Comparison of ENCODE assay signal across 8 cellular contexts in the genomic region with DNA sequence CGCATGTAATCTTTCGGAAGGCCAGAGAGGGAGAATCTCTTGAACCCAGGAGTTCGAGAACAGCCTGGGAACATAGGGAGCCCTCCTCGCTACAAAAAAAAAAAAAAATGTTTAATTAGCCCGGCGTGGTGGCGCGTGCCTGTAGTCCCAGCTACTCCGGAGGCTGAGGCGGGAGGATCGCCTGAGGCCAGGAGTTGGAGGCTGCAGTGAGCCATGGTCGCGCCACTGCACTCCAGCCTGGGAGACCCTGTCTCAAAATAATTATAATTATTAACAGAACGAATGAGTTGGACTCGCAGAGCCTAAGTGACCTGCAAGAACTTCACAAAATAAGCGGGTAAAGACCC. TPM values are rescaled to one million over a fixed set of nuclear protein-coding genes. Genes with fewer than 3 reads are reported as not detected.
A peak's percentile ranks its signal among the peaks of the same experiment; 100 is the strongest.
DNase-seq lines count a peak whose midpoint lies in the region; ATAC-seq and TF ChIP-seq lines count a peak whose summit lies in the region.

No MANE protein-coding gene starts in this region.

- H3K27me3 Mint-ChIP-seq in CD8-positive, alpha-beta T cell (ENCODE audit: low read depth): no peaks in the 10 kb centered on the region

- peaks cover 5% of the 10 kb centered on the region for H3K4me1 ChIP-seq in CD8-positive, alpha-beta T cell (ENCODE audit: insufficient read depth, low read length)
- 0 out of 2 replicates have a peak, but pooled peaks cover 3% of the 10 kb centered on the region for H3K4me1 ChIP-seq in MM.1S (ENCODE audit: low read length)
- H3K4me1 ChIP-seq in endocrine pancreas (ENCODE audit: control insufficient read depth, insufficient read depth, low read length): no peaks in the 10 kb centered on the region
- H3K4me1 ChIP-seq in neuronal stem cell (ENCODE audit: control insufficient read depth in 2 of 2, insufficient read depth in 1 of 2, low read depth in 1 of 2, low read length in 2 of 2): peaks cover 0 to 2% of the 10 kb centered on the region in 2 donors

- H2BK120ac ChIP-seq in neuronal stem cell (ENCODE audit: low read depth, low read length): no peak overlapping the region

- peak overlapping the region; percentile 88 for H3K4me3 Mint-ChIP-seq in CD8-positive, alpha-beta T cell

- peaks cover 3% of the 10 kb centered on the region; the same call in 1 of the 2 replicates for H3F3A ChIP-seq in MM.1S (ENCODE audit: insufficient read depth, low read length)

- no peak for DNase-seq in CD8-positive, alpha-beta T cell
- DNase-seq in MM.1S (no peak), neuronal stem cell (ENCODE audit: low spot score) (no peak), NCI-H1694 (lab: John Stamatoyannopoulos, UW) (no peak), KG1 (lab: John Stamatoyannopoulos, UW) (no peak), NCI-H187 treated with DMSO at 0.1 percent for 48 hours (lab: John Stamatoyannopoulos, UW) (no peak), mucosa of gallbladder (ENCODE audit: low spot score) (no peak)

- CTCF ChIA-PET in CD8-positive, alpha-beta T cell (lab: Charles Lee): interaction anchor here (1.2 kb wide), 1 partner anchor 433 kb away, joined by 3 read pairs; no protein-coding TSS in a partner anchor

- peaks cover 14% of the 10 kb centered on the region for H3K4me1 Mint-ChIP-seq in CD8-positive, alpha-beta T cell (ENCODE audit: low read depth)

- H3K23ac ChIP-seq in neuronal stem cell (ENCODE audit: low read depth, low read length, poor library complexity): no peak overlapping the region

- H3K27ac ChIP-seq in CD8-positive, alpha-beta T cell (ENCODE audit: low read depth, low read length): peak overlapping the region; percentile 34
- H3K27ac ChIP-seq in MM.1S (ENCODE audit: low read length) (peak overlapping the region; percentile 54; the same call in 1 of the 2 replicates), neuronal stem cell (replicated peaks; ENCODE audit: low read length) (peak overlapping the region; percentile 85)

- no peak overlapping the region for H3K4ac ChIP-seq in neuronal stem cell (ENCODE audit: low read length)

- peak overlapping the region; percentile 86; the same call in 1 of the 2 replicates for H3K4me2 ChIP-seq in MM.1S (ENCODE audit: low read depth, low read length)
- peak overlapping the region; percentile 60 for H3K4me2 ChIP-seq in neuronal stem cell (ENCODE audit: insufficient read depth, low read length, poor library complexity, severe bottlenecking)

- peak overlapping the region; percentile 94 for H3K18ac ChIP-seq in neuronal stem cell (ENCODE audit: low read length)

- no peak overlapping the region for H2BK12ac ChIP-seq in neuronal stem cell (ENCODE audit: low read length)

- H4K91ac ChIP-seq in neuronal stem cell (ENCODE audit: low read depth, low read length, poor library complexity): no peak overlapping the region

- WGBS in neuronal stem cell (ENCODE audit: extremely low coverage in 2 of 2, insufficient read length in 2 of 2, insufficient replicate concordance in 1 of 2), 2 donors: no CpG with 5 or more reads among the region's 16 CpGs

- no peak overlapping the region for H2BK15ac ChIP-seq in neuronal stem cell (ENCODE audit: low read length)

- H2AFZ ChIP-seq in MM.1S (ENCODE audit: low read length) (peak overlapping the region; percentile 80), neuronal stem cell (ENCODE audit: low read length) (peak overlapping the region; percentile 97)

- H3K9me3 Mint-ChIP-seq in CD8-positive, alpha-beta T cell: no peaks in the 10 kb centered on the region

- H3K36me3 Mint-ChIP-seq in CD8-positive, alpha-beta T cell: peaks cover 25% of the 10 kb centered on the region

- no peak overlapping the region for H3K27ac Mint-ChIP-seq in CD8-positive, alpha-beta T cell

- H3K9ac ChIP-seq in MM.1S (ENCODE audit: low read length) (peak overlapping the region; percentile 93), endocrine pancreas (ENCODE audit: control insufficient read depth, insufficient read depth, low read length) (peak overlapping the region; percentile 73), neuronal stem cell (ENCODE audit: low read depth, low read length, poor library complexity) (no peak overlapping the region)

- POLR2A ChIA-PET in CD8-positive, alpha-beta T cell (lab: Charles Lee): interaction anchor here (1.4 to 3.1 kb wide), 3 partner anchors 11 to 46 kb away, joined by 3 to 17 read pairs (median 6); partner anchors contain the start of genes ATP5MK and TAF5

- H2BK5ac ChIP-seq in neuronal stem cell (ENCODE audit: low read length): no peak overlapping the region

- peaks cover 26% of the 10 kb centered on the region for H3K79me2 ChIP-seq in MM.1S (ENCODE audit: low read length)

- no peaks in the 10 kb centered on the region for H3K9me3 ChIP-seq in CD8-positive, alpha-beta T cell (ENCODE audit: low read length)
- H3K9me3 ChIP-seq in MM.1S (replicated peaks; ENCODE audit: insufficient read depth, low read length) (no peaks in the 10 kb centered on the region), endocrine pancreas (ENCODE audit: control insufficient read depth, low read length) (no peaks in the 10 kb centered on the region), neuronal stem cell (replicated peaks in 1 of 2; ENCODE audit: control insufficient read depth in 2 of 2, insufficient read depth in 1 of 2, low read depth in 1 of 2, low read length in 2 of 2) (no peaks in the 10 kb centered on the region)

- TF ChIP-seq CTCF in CD8-positive, alpha-beta T cell (IDR thresholded peaks at IDR 0.05): no peak
- no peak for TF ChIP-seq CTCF in MM.1S (IDR thresholded peaks at IDR 0.05; ENCODE audit: low read length)

- peak overlapping the region; percentile 80 for H3K4me3 ChIP-seq in CD8-positive, alpha-beta T cell (ENCODE audit: low read depth, low read length)
- H3K4me3 ChIP-seq in MM.1S (ENCODE audit: low read length): peak overlapping the region; percentile 94
- H3K4me3 ChIP-seq in endocrine pancreas (ENCODE audit: control insufficient read depth, insufficient read depth, low read length): peak overlapping the region; percentile 52
- peak overlapping the region; percentile 75 to 95 for H3K4me3 ChIP-seq in neuronal stem cell (ENCODE audit: low read length in 2 of 2)

- H3K79me1 ChIP-seq in neuronal stem cell (ENCODE audit: low read depth, low read length): no peaks in the 10 kb centered on the region

- H3K27me3 ChIP-seq in CD8-positive, alpha-beta T cell (ENCODE audit: insufficient read depth, low read length): no peaks in the 10 kb centered on the region
- H3K27me3 ChIP-seq in MM.1S (replicated peaks; ENCODE audit: insufficient read depth, low read length): no peaks in the 10 kb centered on the region
- H3K27me3 ChIP-seq in endocrine pancreas (ENCODE audit: control insufficient read depth, insufficient read depth, low read length): no peaks in the 10 kb centered on the region
- H3K27me3 ChIP-seq in neuronal stem cell (ENCODE audit: control insufficient read depth in 3 of 3, insufficient read depth in 3 of 3, low read depth in 1 of 3, low read length in 3 of 3): no peaks in the 10 kb centered on the region

- H2AK5ac ChIP-seq in neuronal stem cell (ENCODE audit: low read depth, low read length): no peak overlapping the region

- H3K9me2 ChIP-seq in MM.1S (replicated peaks; ENCODE audit: insufficient read depth, low read length): no peaks in the 10 kb centered on the region

- H3K36me3 ChIP-seq in CD8-positive, alpha-beta T cell (ENCODE audit: insufficient read depth, low read length): peaks cover 9% of the 10 kb centered on the region
- H3K36me3 ChIP-seq in MM.1S (replicated peaks; ENCODE audit: insufficient read depth, low read length) (no peaks in the 10 kb centered on the region; the same call in 1 of the 2 replicates), endocrine pancreas (ENCODE audit: control insufficient read depth, insufficient read depth, low read length) (no peaks in the 10 kb centered on the region), neuronal stem cell (replicated peaks in 1 of 2; ENCODE audit: control insufficient read depth in 2 of 2, insufficient read depth in 2 of 2, low read length in 2 of 2) (peaks cover 4 to 36% of the 10 kb centered on the region in 2 donors)

- no peak for ATAC-seq in CD8-positive, alpha-beta T cell

- intact Hi-C loops in CD8-positive, alpha-beta T cell (cut with DNase I, micrococcal nuclease): loop anchor here (1.0 to 5.0 kb wide), 4 partner anchors 17 to 433 kb away; partner anchors contain the start of genes ATP5MK (in 2 of the 2), PDCD11 (in 2 of the 2), CNNM2 (in 1 of the 2) and TAF5 (in 1 of the 2)

- H3K14ac ChIP-seq in neuronal stem cell (ENCODE audit: low read length): no peak overlapping the region

- H4K8ac ChIP-seq in neuronal stem cell (ENCODE audit: low read depth, low read length): no peak overlapping the region

- H4K20me1 ChIP-seq in MM.1S (ENCODE audit: insufficient read depth, low read length): no peaks in the 10 kb centered on the region

RNA-seq across cellular contexts. Expression of gene PCGF6, which starts 0.8 kb away (rescaled TPM):
- 1 to 10 TPM; 1.7 to 2.1 TPM for total RNA-seq in CD8-positive, alpha-beta T cell
- polyA plus RNA-seq in neuronal stem cell (2013, experiment 1 of 2): 6.8 TPM
- 7.6 TPM for polyA plus RNA-seq in neuronal stem cell (2013, experiment 2 of 2)
- total RNA-seq in mucosa of gallbladder: 5.2 TPM

RNA-seq across cellular contexts. Expression of gene TAF5, which starts 17.6 kb away (rescaled TPM):
- total RNA-seq in CD8-positive, alpha-beta T cell: 1 to 10 TPM; 3.2 to 4.0 TPM
- 11.4 TPM for polyA plus RNA-seq in neuronal stem cell (2013, experiment 1 of 2)
- 12.0 TPM for polyA plus RNA-seq in neuronal stem cell (2013, experiment 2 of 2)
- 4.1 TPM for total RNA-seq in mucosa of gallbladder

RNA-seq across cellular contexts. Expression of gene ATP5MK, which starts 46.1 kb away (rescaled TPM):
- total RNA-seq in CD8-positive, alpha-beta T cell: 10 to 100 TPM; 93.4 to 97.3 TPM
- 564 TPM for polyA plus RNA-seq in neuronal stem cell (2013, experiment 1 of 2)
- polyA plus RNA-seq in neuronal stem cell (2013, experiment 2 of 2): 557 TPM
- 309 TPM for total RNA-seq in mucosa of gallbladder

RNA-seq across cellular contexts. Expression of gene PDCD11, which starts 46.3 kb away (rescaled TPM):
- total RNA-seq in CD8-positive, alpha-beta T cell: 10 to 100 TPM; 13.7 to 15.0 TPM
- 16.0 TPM for polyA plus RNA-seq in neuronal stem cell (2013, experiment 1 of 2)
- polyA plus RNA-seq in neuronal stem cell (2013, experiment 2 of 2): 15.0 TPM
- 19.5 TPM for total RNA-seq in mucosa of gallbladder

Comparison
In these comparisons a context has a peak if more than half of its experiments do, and no peak if none do; other contexts are left out.
1. H3K27ac ChIP-seq: peak in every context shown above with its lines; median percentile 85 in neuronal stem cell; 54 in MM.1S; 34 in CD8-positive, alpha-beta T cell.